In the genomic region with DNA sequence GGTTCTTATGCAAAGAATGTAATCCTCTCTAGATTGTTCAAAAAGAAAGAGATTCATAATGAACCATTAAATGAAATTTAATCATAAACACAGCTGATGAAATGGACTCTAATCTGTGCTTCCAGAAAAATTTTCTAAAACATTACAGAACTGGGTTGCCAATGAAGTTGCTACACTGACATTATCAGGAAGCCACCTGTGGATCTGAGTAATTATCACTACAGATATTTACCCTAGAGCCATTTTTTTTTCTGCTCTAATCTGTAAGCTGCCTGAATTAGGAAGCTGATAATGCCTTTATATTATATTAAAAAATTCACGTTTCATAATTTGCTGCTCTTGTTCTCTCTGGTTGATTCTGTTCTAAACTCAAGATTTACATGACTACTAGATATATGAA, we compare ENCODE assay signal across 22 cellular contexts.
DNase-seq lines count a peak whose midpoint lies in the region; ATAC-seq and TF ChIP-seq lines count a peak whose summit lies in the region.
"Had no signal": no experiment of that assay in that cellular context is flagged by ENCODE, and none has a peak within 500 bp of the region (broad histone marks: within the 10 kb centered on the region; RNA-seq: fewer than 3 reads in every experiment).

No MANE protein-coding gene starts in this region.

- WGBS in SK-N-SH (ENCODE audit: low lambda C conversion rate) = 23% methylated on average over 1 of the region's 1 CpG
- no CpG with 5 or more reads among the region's 1 CpG for WGBS in mesendoderm (ENCODE audit: extremely low coverage, insufficient coverage, low lambda C conversion rate)

- no peak overlapping the region for H3K4me2 ChIP-seq in SK-N-SH
- no peak overlapping the region for H3K4me2 ChIP-seq in mesendoderm (ENCODE audit: low read length)
- H3K4me2 ChIP-seq: BLaER1 had no signal

- H3F3A ChIP-seq in SK-N-SH (replicated peaks; ENCODE audit: insufficient read depth) = no peaks in the 10 kb centered on the region

- no peak overlapping the region for H3K4me3 ChIP-seq in SK-N-SH (ENCODE audit: low read depth in 2 of 2, low read length in 1 of 2)
- H3K4me3 ChIP-seq in mesendoderm (ENCODE audit: low read length) = no peak overlapping the region
- H3K4me3 ChIP-seq: BLaER1 had no signal

- no peak overlapping the region for H4K5ac ChIP-seq in mesendoderm (ENCODE audit: low read length)

- peak; percentile 1 for DNase-seq in NCI-H146 treated with DMSO at 0.1 percent for 48 hours (lab: John Stamatoyannopoulos, UW; ENCODE audit: unreplicated experiment)
- DNase-seq in SK-N-SH = no peak
- DNase-seq in mesendoderm = peak; percentile 16
- no peak for DNase-seq in GF-D8 (lab: John Stamatoyannopoulos, UW)
- DNase-seq in NCI-H187 (lab: John Stamatoyannopoulos, UW) = no peak
- no peak for DNase-seq in Right ventricle myocardium inferior (ENCODE audit: missing footprints)
- DNase-seq: 8988T; ACHN; BE2C; C1 segment of cervical spinal cord; CD4-positive, alpha-beta memory T cell; CD4-positive, CD25-positive, alpha-beta regulatory T cell; CD8-positive, alpha-beta memory T cell; COR-L47; DMS 273 treated with DMSO at 0.1 percent for 48 hours; DMS153; DMS53; DMS79; DND-41; EL; GDM1 had no signal

- no peak overlapping the region for H2AFZ ChIP-seq in SK-N-SH (ENCODE audit: low read depth)

- H2AK5ac ChIP-seq in mesendoderm (ENCODE audit: low read length) = no peak overlapping the region

- POLR2A ChIA-PET in SK-N-SH (lab: Yijun Ruan, JAX) = no interaction called here

- H3K36me3 ChIP-seq in SK-N-SH (replicated peaks in 1 of 2; ENCODE audit: control insufficient read depth in 1 of 2, insufficient read depth in 2 of 2, low read length in 1 of 2) = no peaks in the 10 kb centered on the region
- H3K36me3 ChIP-seq in mesendoderm (ENCODE audit: control insufficient read depth, insufficient read depth, low read length) = no peaks in the 10 kb centered on the region
- H3K36me3 ChIP-seq: BE2C, BLaER1 had no signal

- no peaks in the 10 kb centered on the region for H4K20me1 ChIP-seq in SK-N-SH (ENCODE audit: insufficient read depth)
- H4K20me1 ChIP-seq: BLaER1 had no signal

- no peak overlapping the region for H2BK5ac ChIP-seq in mesendoderm (ENCODE audit: low read length)

- no peak overlapping the region for H3K27ac ChIP-seq in SK-N-SH (ENCODE audit: low read depth in 2 of 2, low read length in 1 of 2)
- H3K27ac ChIP-seq in mesendoderm (ENCODE audit: low read depth, low read length) = no peak overlapping the region
- H3K27ac ChIP-seq: BLaER1 had no signal

- H2BK120ac ChIP-seq in mesendoderm (ENCODE audit: low read depth, low read length) = no peak overlapping the region

- intact Hi-C loops in Right ventricle myocardium inferior (cut with DNase I) = no loop called here

- H3K56ac ChIP-seq in mesendoderm (ENCODE audit: low read length) = no peak overlapping the region

- ATAC-seq in Right ventricle myocardium inferior = no peak

- no peaks in the 10 kb centered on the region; the same call in 1 of the 2 replicates for H3K9me3 ChIP-seq in SK-N-SH
- H3K9me3 ChIP-seq: BE2C, BLaER1 had no signal

- TF ChIP-seq RAD21 in SK-N-SH (IDR thresholded peaks at IDR 0.05; ENCODE audit: low read length) = no peak

- no peak; a peak in 1 of 4 replicates for TF ChIP-seq EP300 in SK-N-SH (IDR thresholded peaks at IDR 0.05; ENCODE audit: borderline replicate concordance in 1 of 2, low read depth in 1 of 2, low read length in 1 of 2)

- H3K79me1 ChIP-seq in mesendoderm (ENCODE audit: low read length) = no peaks in the 10 kb centered on the region

- H3K79me2 ChIP-seq in SK-N-SH (ENCODE audit: insufficient read depth) (no peaks in the 10 kb centered on the region), mesendoderm (ENCODE audit: control insufficient read depth, insufficient read depth, low read length) (no peaks in the 10 kb centered on the region)

- no peak overlapping the region for H3K23ac ChIP-seq in mesendoderm (ENCODE audit: low read length)

- H3K4ac ChIP-seq in mesendoderm (ENCODE audit: low read depth, low read length) = no peak overlapping the region

- no peaks in the 10 kb centered on the region for H3K27me3 ChIP-seq in SK-N-SH (ENCODE audit: insufficient read depth)
- no peaks in the 10 kb centered on the region for H3K27me3 ChIP-seq in mesendoderm (ENCODE audit: insufficient read depth, low read length, poor library complexity)
- H3K27me3 ChIP-seq: BE2C, BLaER1 had no signal

- H3K4me1 ChIP-seq in SK-N-SH (ENCODE audit: control insufficient read depth in 1 of 2, insufficient read depth in 2 of 2, low read depth in 1 of 2, low read length in 1 of 2) (no peaks in the 10 kb centered on the region), mesendoderm (ENCODE audit: control insufficient read depth, low read depth, low read length) (peaks cover 2% of the 10 kb centered on the region)
- H3K4me1 ChIP-seq: BE2C, BLaER1 had no signal

- no peak overlapping the region for H3K9ac ChIP-seq in SK-N-SH
- no peak overlapping the region for H3K9ac ChIP-seq in mesendoderm (ENCODE audit: low read length)
- H3K9ac ChIP-seq: BLaER1 had no signal

- CTCF ChIA-PET in SK-N-SH (lab: Yijun Ruan, JAX) = no interaction called here

- H2BK15ac ChIP-seq in mesendoderm (replicated peaks; ENCODE audit: low read depth) = no peak overlapping the region

- TF ChIP-seq CTCF in SK-N-SH (IDR thresholded peaks at IDR 0.05) = no peak

- H3K18ac ChIP-seq in mesendoderm (ENCODE audit: low read length) = no peak overlapping the region

- no peak overlapping the region for H4K8ac ChIP-seq in mesendoderm (ENCODE audit: low read depth, low read length)

- H3K9me2 ChIP-seq in SK-N-SH = no peaks in the 10 kb centered on the region

TF ChIP-seq in SK-N-SH, 30 proteins besides CTCF, POLR2A, EP300 and RAD21:
- TF ChIP-seq RCOR1 (IDR thresholded peaks at IDR 0.05; ENCODE audit: low read length) = peak; percentile 90
- no peak for TF ChIP-seq TEAD4 (IDR thresholded peaks at IDR 0.05; ENCODE audit: borderline replicate concordance, insufficient read depth)

Comparison
In these comparisons a context has a peak if more than half of its experiments do, and no peak if none do; other contexts are left out.
1. DNase-seq: peak in NCI-H146 treated with DMSO at 0.1 percent for 48 hours (single experiment) and mesendoderm (single experiment); none in SK-N-SH (single experiment), GF-D8 (single experiment), NCI-H187 (0 of 2) and Right ventricle myocardium inferior (single experiment).